In genomic region chr2:234952270-234953115, GRCh38 we compare ENCODE assay signal across 8 cellular contexts. TPM values are rescaled to one million over a fixed set of nuclear protein-coding genes. Genes with fewer than 3 reads are reported as not detected.
DNase-seq lines count a peak whose midpoint lies in the region; ATAC-seq, FAIRE-seq and TF ChIP-seq lines count a peak whose summit lies in the region.

No MANE protein-coding gene starts in this region.

- POLR2A ChIA-PET in H1 (lab: Charles Lee; ENCODE audit: partially characterized antibody), result interaction anchor here (0.6 to 0.8 kb wide), 3 partner anchors 17 to 276 kb away, joined by 3 read pairs; no protein-coding TSS in a partner anchor

- H4K91ac ChIP-seq in H1 (replicated peaks; ENCODE audit: insufficient read length, low read length), result no peak overlapping the region

- no peak overlapping the region for H2AFZ ChIP-seq in H1 (ENCODE audit: low read length)

- H3K23ac ChIP-seq in H1 (ENCODE audit: insufficient read length), result no peak overlapping the region

- DNase-seq in D341Med (ENCODE audit: low spot score) (peak; percentile 51), NOMO-1 treated with DMSO at 0.1 percent for 48 hours (lab: John Stamatoyannopoulos, UW; ENCODE audit: unreplicated experiment) (peak; percentile 13), H1 (ENCODE audit: low read depth in 1 of 2, low spot score in 2 of 2) (peak in 1 of 2 experiments; percentile 63), upper lobe of right lung (peak; percentile 69), SHP77 treated with DMSO at 0.1 percent for 48 hours (lab: John Stamatoyannopoulos, UW) (no peak)

- H2BK120ac ChIP-seq in H1 (replicated peaks; ENCODE audit: low read depth, low read length), result no peak overlapping the region

- peaks cover 17 to 32% (median 27%) of the 10 kb centered on the region in 4 experiments for H3K4me1 ChIP-seq in H1 (replicated peaks in 1 of 4; ENCODE audit: control insufficient read depth in 3 of 4, insufficient read depth in 4 of 4, low read length in 3 of 4)
- H3K4me1 ChIP-seq in mononuclear cell (ENCODE audit: insufficient read depth, low read length), result peaks cover 9% of the 10 kb centered on the region
- peaks cover 24% of the 10 kb centered on the region for H3K4me1 ChIP-seq in upper lobe of right lung

- WGBS in H1 (ENCODE audit: extremely low coverage in 1 of 2, insufficient coverage in 1 of 2, insufficient read length in 1 of 2, insufficient replicate concordance in 2 of 2, low coverage in 1 of 2, low lambda C conversion rate in 2 of 2, missing lambda C conversion rate in 1 of 2), 2 experiments, result 1% methylated on average over 51 of the region's 102 CpGs; no CpG with 5 or more reads in 1 of the 2 experiments

- no peak overlapping the region for H2BK12ac ChIP-seq in H1 (ENCODE audit: low read depth, low read length)

- peak overlapping the region; percentile 76 to 82 for H3K4me2 ChIP-seq in H1 (ENCODE audit: insufficient read depth in 1 of 2, low read depth in 2 of 2, low read length in 2 of 2)

- peaks cover 18% of the 10 kb centered on the region for H3K23me2 ChIP-seq in H1 (ENCODE audit: low read depth, low read length)

- H2AK5ac ChIP-seq in H1 (ENCODE audit: low read depth, low read length), result no peak overlapping the region

- TF ChIP-seq CTCF in H1 (IDR thresholded peaks at IDR 0.05; ENCODE audit: control extremely low read depth in 1 of 3, insufficient read depth in 1 of 3, low read depth in 1 of 3, low read length in 3 of 3), result no peak
- TF ChIP-seq CTCF in upper lobe of right lung (IDR thresholded peaks at IDR 0.05), result no peak

- peak overlapping the region; percentile 68 to 89 (median 74) for H3K4me3 ChIP-seq in H1 (ENCODE audit: extremely low read depth in 1 of 4, insufficient read depth in 2 of 4, low read depth in 3 of 4, low read length in 4 of 4)
- H3K4me3 ChIP-seq in mononuclear cell (ENCODE audit: low read length), result peak overlapping the region; percentile 28
- H3K4me3 ChIP-seq in upper lobe of right lung, result peak overlapping the region; percentile 63

- H3K4ac ChIP-seq in H1 (replicated peaks; ENCODE audit: insufficient read length, low read depth, low read length), result no peak overlapping the region

- peak; percentile 36 for ATAC-seq in upper lobe of right lung
- no peak for ATAC-seq in GM19467 (IDR thresholded peaks at IDR 0.05; ENCODE audit: unreplicated experiment)
- no peak for ATAC-seq in GM21737 (IDR thresholded peaks at IDR 0.05; ENCODE audit: unreplicated experiment)

- FAIRE-seq in H1 (lab: Jason Lieb, UNC), result no peak

- H3K36me3 ChIP-seq in H1 (ENCODE audit: control insufficient read depth in 2 of 4, insufficient read depth in 4 of 4, low read length in 3 of 4), result no peaks in the 10 kb centered on the region
- no peaks in the 10 kb centered on the region for H3K36me3 ChIP-seq in upper lobe of right lung

- H2BK15ac ChIP-seq in H1 (ENCODE audit: low read length), result no peak overlapping the region

- no peak overlapping the region for H3K14ac ChIP-seq in H1 (ENCODE audit: insufficient read length)

- intact Hi-C loops in upper lobe of right lung (cut with DNase I), result no loop called here

- no peak for TF ChIP-seq POLR2A in H1 (IDR thresholded peaks at IDR 0.05; ENCODE audit: control extremely low read depth in 1 of 2, low read depth in 2 of 2, low read length in 2 of 2)

- H4K5ac ChIP-seq in H1 (ENCODE audit: insufficient read length, low read depth, low read length), result no peak overlapping the region

- H3K9ac ChIP-seq in H1 (replicated peaks in 1 of 4; ENCODE audit: extremely low read depth in 1 of 4, low read depth in 3 of 4, low read length in 3 of 4), result peak overlapping the region; percentile 51 to 83 (median 67); a peak in 6 of 7 replicates

- TF ChIP-seq RAD21 in H1 (IDR thresholded peaks at IDR 0.05 in 1 of 2, conservative IDR thresholded peaks at IDR 0.05 in 1 of 2; ENCODE audit: low read depth in 2 of 2, low read length in 2 of 2), result 0 out of 4 replicates have a peak, but pooled peaks of 1 of the 2 experiments have one; percentile 6

- H4K20me1 ChIP-seq in H1 (replicated peaks in 1 of 2; ENCODE audit: control insufficient read depth in 1 of 2, insufficient read depth in 2 of 2, low read length in 2 of 2), result peaks cover 3% of the 10 kb centered on the region in 2 experiments

- TF ChIP-seq EP300 in H1 (IDR thresholded peaks at IDR 0.05; ENCODE audit: borderline replicate concordance in 1 of 2, low read depth in 2 of 2, low read length in 2 of 2), result no peak

- H3K27me3 ChIP-seq in H1 (replicated peaks in 1 of 4; ENCODE audit: control insufficient read depth in 3 of 4, extremely low read depth in 1 of 4, insufficient read depth in 3 of 4, low read length in 3 of 4) (peaks cover 2 to 15% (median 11%) of the 10 kb centered on the region in 4 experiments), mononuclear cell (ENCODE audit: insufficient read depth, low read length) (peaks cover 46% of the 10 kb centered on the region), upper lobe of right lung (no peaks in the 10 kb centered on the region)

- no peaks in the 10 kb centered on the region for H3K9me3 ChIP-seq in H1 (ENCODE audit: insufficient read depth in 2 of 2, low read depth in 1 of 2, low read length in 1 of 2)
- H3K9me3 ChIP-seq in mononuclear cell (ENCODE audit: low read depth, low read length), result no peaks in the 10 kb centered on the region
- H3K9me3 ChIP-seq in upper lobe of right lung, result no peaks in the 10 kb centered on the region

- H3K18ac ChIP-seq in H1 (ENCODE audit: extremely low read depth, low read length), result peak overlapping the region; percentile 32; the same call in 1 of the 2 replicates

- CTCF ChIA-PET in H1 (lab: Charles Lee; ENCODE audit: partially characterized antibody), result interaction anchor here (0.6 to 1.2 kb wide), 3 partner anchors 61 to 73 kb away, joined by 3 to 4 read pairs (median 3); no protein-coding TSS in a partner anchor

- H2BK20ac ChIP-seq in H1 (ENCODE audit: low read length), result no peak overlapping the region

- H3K27ac ChIP-seq in H1 (ENCODE audit: low read depth, low read length) (no peak overlapping the region), upper lobe of right lung (peak overlapping the region; percentile 75)

- no peak overlapping the region for H3K56ac ChIP-seq in H1 (replicated peaks; ENCODE audit: insufficient read length, low read depth, low read length)

- H2BK5ac ChIP-seq in H1 (ENCODE audit: low read depth, low read length), result no peak overlapping the region

- peak overlapping the region; percentile 45; the same call in 1 of the 2 replicates for H4K8ac ChIP-seq in H1 (ENCODE audit: extremely low read depth, insufficient read depth, low read length)

- peaks cover 28 to 45% of the 10 kb centered on the region in 2 experiments for H3K79me2 ChIP-seq in H1 (ENCODE audit: control insufficient read depth in 1 of 2, insufficient read depth in 2 of 2, low read length in 2 of 2)

- H3K79me1 ChIP-seq in H1 (ENCODE audit: low read depth, low read length), result peaks cover 2% of the 10 kb centered on the region; the same call in 1 of the 2 replicates

TF ChIP-seq in H1, 55 proteins besides CTCF, POLR2A, EP300 and RAD21 (continues in another document):
- TF ChIP-seq, protein P1, sequence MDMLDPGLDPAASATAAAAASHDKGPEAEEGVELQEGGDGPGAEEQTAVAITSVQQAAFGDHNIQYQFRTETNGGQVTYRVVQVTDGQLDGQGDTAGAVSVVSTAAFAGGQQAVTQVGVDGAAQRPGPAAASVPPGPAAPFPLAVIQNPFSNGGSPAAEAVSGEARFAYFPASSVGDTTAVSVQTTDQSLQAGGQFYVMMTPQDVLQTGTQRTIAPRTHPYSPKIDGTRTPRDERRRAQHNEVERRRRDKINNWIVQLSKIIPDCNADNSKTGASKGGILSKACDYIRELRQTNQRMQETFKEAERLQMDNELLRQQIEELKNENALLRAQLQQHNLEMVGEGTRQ (IDR thresholded peaks at IDR 0.05; ENCODE audit: low read length), result no peak
- TF ChIP-seq GTF2F1 (IDR thresholded peaks at IDR 0.05; ENCODE audit: borderline replicate concordance, low read depth, low read length), result no peak
- peak; percentile 38 for TF ChIP-seq KDM4A (IDR thresholded peaks at IDR 0.05; ENCODE audit: low read depth, low read length, severe bottlenecking)
- no peak; the same call in 1 of the 2 replicates for TF ChIP-seq PHF8 (conservative IDR thresholded peaks at IDR 0.05; ENCODE audit: low read depth, low read length)
- no peak for TF ChIP-seq FOSL1 (IDR thresholded peaks at IDR 0.05; ENCODE audit: insufficient read depth, low read depth, low read length)
- TF ChIP-seq TEAD4 (IDR thresholded peaks at IDR 0.05; ENCODE audit: low read depth, low read length), result no peak
- no peak for TF ChIP-seq CHD2 (IDR thresholded peaks at IDR 0.05; ENCODE audit: low read length)
- TF ChIP-seq, protein P2, sequence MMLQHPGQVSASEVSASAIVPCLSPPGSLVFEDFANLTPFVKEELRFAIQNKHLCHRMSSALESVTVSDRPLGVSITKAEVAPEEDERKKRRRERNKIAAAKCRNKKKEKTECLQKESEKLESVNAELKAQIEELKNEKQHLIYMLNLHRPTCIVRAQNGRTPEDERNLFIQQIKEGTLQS (IDR thresholded peaks at IDR 0.05; ENCODE audit: insufficient read depth, low read depth, low read length), result no peak
- TF ChIP-seq MAX (IDR thresholded peaks at IDR 0.05), result no peak
- no peak for TF ChIP-seq SIRT6 (IDR thresholded peaks at IDR 0.05; ENCODE audit: low read length)
- no peak for TF ChIP-seq SP1 (IDR thresholded peaks at IDR 0.05; ENCODE audit: low read depth, low read length)
- no peak for TF ChIP-seq KDM1A (IDR thresholded peaks at IDR 0.05; ENCODE audit: borderline replicate concordance, low read length)
- no peak for TF ChIP-seq JUND (IDR thresholded peaks at IDR 0.05; ENCODE audit: low read length)
- TF ChIP-seq ASH2L (IDR thresholded peaks at IDR 0.05; ENCODE audit: low read length), result peak; percentile 25
- TF ChIP-seq TAF7 (optimal IDR thresholded peaks at IDR 0.05; ENCODE audit: borderline replicate concordance, low read depth, low read length), result no peak

RNA-seq across cellular contexts. Expression of gene SH3BP4, which starts 0.7 kb away (rescaled TPM):
- 35.4 and 39.4 TPM in 2 replicates for total RNA-seq in H1 (2021; fragmentation: NEBNext Ultra II Directional; extraction: Animal tissue kit (Norgen Biotek cat#: 25700))
- 28.3 and 31.5 TPM in 2 replicates for polyA plus RNA-seq in H1 (2011; rRNA removed)
- 30.9 TPM for polyA plus RNA-seq in H1 (2011; cell fraction: cytosol; rRNA removed)
- polyA plus RNA-seq in H1 (2011; cell fraction: nucleus; rRNA removed), result 43.6 TPM
- polyA plus RNA-seq in H1 (2012, experiment 1 of 2), result 25.9 to 31.0 TPM (median 28.9 TPM) in 4 replicates
- polyA plus RNA-seq in H1 (2012, experiment 2 of 2), result 15.9 TPM
- 17.7 TPM for polyA plus RNA-seq in H1 (2013, experiment 1 of 2)
- 19.1 TPM for polyA plus RNA-seq in H1 (2013, experiment 2 of 2)
- polyA minus RNA-seq in H1 (2011; rRNA and poly(A)+ RNA removed), result 86.7 and 93.2 TPM in 2 replicates
- 32.7 TPM for polyA minus RNA-seq in H1 (2011; cell fraction: cytosol; rRNA and poly(A)+ RNA removed)
- polyA minus RNA-seq in H1 (2011; cell fraction: nucleus; rRNA and poly(A)+ RNA removed), result 35.7 TPM
- 1.4 TPM for total RNA-seq in mononuclear cell
- 29.6 TPM for total RNA-seq in upper lobe of right lung

Comparison
In these comparisons a context has a peak if more than half of its experiments do, and no peak if none do; other contexts are left out.
1. RNA of gene SH3BP4, which starts 0.7 kb away (total RNA-seq): 35.4 to 39.4 TPM in H1 and 29.6 TPM in upper lobe of right lung (single experiment); 1.4 TPM in mononuclear cell (single experiment); every median in the first group is over 10 times any median in the second.
2. Peak in every context shown above with its lines, with median percentiles within 50 percentile points of each other: H3K4me3 ChIP-seq.